Comparison of ENCODE assay signal across 1 cellular context in the genomic region with DNA sequence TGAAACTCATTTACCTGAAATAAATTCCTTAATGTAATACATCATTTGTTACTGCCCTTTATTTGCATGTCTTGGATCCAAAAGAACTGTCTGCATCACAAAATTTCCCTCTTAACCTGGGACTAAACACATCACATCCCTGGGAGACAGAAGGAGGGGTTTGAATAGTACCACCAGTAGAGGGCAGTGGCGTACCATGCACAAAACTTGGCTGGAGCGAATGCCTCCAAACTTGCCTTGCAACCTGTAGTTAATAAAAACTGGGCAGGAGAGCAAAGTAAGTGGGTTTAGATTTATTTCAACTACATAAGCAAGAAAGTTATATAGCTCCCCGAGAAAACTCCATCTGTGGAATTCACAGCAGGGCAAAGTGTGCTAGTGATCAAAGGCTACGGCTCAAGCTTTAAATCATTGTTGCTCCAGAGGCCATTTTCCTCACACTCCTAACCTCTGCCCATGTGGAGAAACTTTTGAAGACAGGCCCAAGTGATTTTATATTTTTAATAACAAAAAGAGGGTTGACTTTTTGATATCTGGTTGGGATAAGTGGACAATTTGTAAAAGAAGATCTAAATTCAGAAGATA.
TF ChIP-seq lines count a peak whose summit lies in the region.

No MANE protein-coding gene starts in this region.

TF ChIP-seq in GM23338, 12 proteins besides CTCF, POLR2A, EP300 and RAD21 (continued from another document):
- TF ChIP-seq ETS1 (IDR thresholded peaks at IDR 0.05) (no peak), ZNF331 (CRISPR knock-in tag; IDR thresholded peaks at IDR 0.05; ENCODE audit: low read depth) (no peak), JUNB (IDR thresholded peaks at IDR 0.05; ENCODE audit: unreplicated experiment) (no peak)
